ENCODE assay signal across 16 cellular contexts in genomic region chr1:169853335-169853734, GRCh38. TPM values are rescaled to one million over a fixed set of nuclear protein-coding genes. Genes with fewer than 3 reads are reported as not detected.
A peak's percentile ranks its signal among the peaks of the same experiment; 100 is the strongest.
DNase-seq lines count a peak whose midpoint lies in the region; ATAC-seq and TF ChIP-seq lines count a peak whose summit lies in the region.
"Had no signal": no experiment of that assay in that cellular context is flagged by ENCODE, and none has a peak within 500 bp of the region (broad histone marks: within the 10 kb centered on the region; RNA-seq: fewer than 3 reads in every experiment).

No MANE protein-coding gene starts in this region.

- H4K91ac ChIP-seq in neuronal stem cell (ENCODE audit: low read depth, low read length, poor library complexity): no peak overlapping the region

- H3K27ac ChIP-seq in Panc1 (ENCODE audit: low read length) (no peak overlapping the region), neuronal stem cell (replicated peaks; ENCODE audit: low read length) (no peak overlapping the region), sigmoid colon (no peak overlapping the region)

- CTCF ChIA-PET in Panc1 (lab: Charles Lee): no interaction called here

- H3K14ac ChIP-seq in neuronal stem cell (ENCODE audit: low read length): no peak overlapping the region

- in situ Hi-C loops in Panc1 (cut with HindIII; ENCODE audit: low pct_unique_long_range_greater_than_20kb, low sequenced_read_pairs): no loop called here

- TF ChIP-seq CTCF in Panc1 (IDR thresholded peaks at IDR 0.05): no peak
- no peak for TF ChIP-seq CTCF in sigmoid colon (IDR thresholded peaks at IDR 0.05)

- no peak overlapping the region for H2BK15ac ChIP-seq in neuronal stem cell (ENCODE audit: low read length)

- H3K9me3 ChIP-seq in Panc1 (ENCODE audit: control insufficient read depth, insufficient read depth, low read depth, low read length) (no peaks in the 10 kb centered on the region), neuronal stem cell (replicated peaks in 1 of 2; ENCODE audit: control insufficient read depth in 2 of 2, insufficient read depth in 1 of 2, low read depth in 1 of 2, low read length in 2 of 2) (no peaks in the 10 kb centered on the region), sigmoid colon (no peaks in the 10 kb centered on the region)
- H3K9me3 ChIP-seq: HAP-1 had no signal

- intact Hi-C loops in Panc1 (cut with micrococcal nuclease; ENCODE audit: unreplicated experiment): no loop called here
- intact Hi-C loops in sigmoid colon (cut with DNase I): no loop called here

- H3K4me1 Mint-ChIP-seq in activated naive CD4-positive, alpha-beta T cell treated with anti-CD3 and anti-CD28 coated beads, Interleukin-2, amount 50 U/mL, for 24 hours: no peaks in the 10 kb centered on the region

- H3K23ac ChIP-seq in neuronal stem cell (ENCODE audit: low read depth, low read length, poor library complexity): no peak overlapping the region

- no peaks in the 10 kb centered on the region for H3K27me3 Mint-ChIP-seq in activated naive CD4-positive, alpha-beta T cell treated with anti-CD3 and anti-CD28 coated beads, Interleukin-2, amount 50 U/mL, for 24 hours
- H3K27me3 Mint-ChIP-seq: CD4-positive, CD25-positive, alpha-beta regulatory T cell had no signal

- no peak overlapping the region for H3K4ac ChIP-seq in neuronal stem cell (ENCODE audit: low read length)

- no peak overlapping the region for H3K4me3 Mint-ChIP-seq in activated naive CD4-positive, alpha-beta T cell treated with anti-CD3 and anti-CD28 coated beads, Interleukin-2, amount 50 U/mL, for 24 hours
- H3K4me3 Mint-ChIP-seq: CD4-positive, CD25-positive, alpha-beta regulatory T cell had no signal

- no peak overlapping the region for H3K9ac ChIP-seq in neuronal stem cell (ENCODE audit: low read depth, low read length, poor library complexity)

- H3K4me1 ChIP-seq in Panc1 (ENCODE audit: control insufficient read depth, insufficient read depth, low read length) (no peaks in the 10 kb centered on the region), neuronal stem cell (ENCODE audit: control insufficient read depth in 2 of 2, insufficient read depth in 1 of 2, low read depth in 1 of 2, low read length in 2 of 2) (no peaks in the 10 kb centered on the region), sigmoid colon (peaks cover 0 to 5% (median 0%) of the 10 kb centered on the region in 4 donors)
- H3K4me1 ChIP-seq: HAP-1 had no signal

- H3K36me3 ChIP-seq in Panc1 (ENCODE audit: control insufficient read depth, insufficient read depth, low read length) (peaks cover 56% of the 10 kb centered on the region), neuronal stem cell (replicated peaks in 1 of 2; ENCODE audit: control insufficient read depth in 2 of 2, insufficient read depth in 2 of 2, low read length in 2 of 2) (peaks cover 21 to 99% of the 10 kb centered on the region in 2 donors), sigmoid colon (peaks cover 6 to 86% (median 30%) of the 10 kb centered on the region in 4 donors)

- no peaks in the 10 kb centered on the region for H3K79me1 ChIP-seq in neuronal stem cell (ENCODE audit: low read depth, low read length)

- no peaks in the 10 kb centered on the region for H3K27me3 ChIP-seq in Panc1 (ENCODE audit: control insufficient read depth, insufficient read depth, low read length)
- H3K27me3 ChIP-seq in neuronal stem cell (ENCODE audit: control insufficient read depth in 3 of 3, insufficient read depth in 3 of 3, low read depth in 1 of 3, low read length in 3 of 3): no peaks in the 10 kb centered on the region
- H3K27me3 ChIP-seq in sigmoid colon: no peaks in the 10 kb centered on the region

- H3K36me3 Mint-ChIP-seq in activated naive CD4-positive, alpha-beta T cell treated with anti-CD3 and anti-CD28 coated beads, Interleukin-2, amount 50 U/mL, for 24 hours: peaks cover 47% of the 10 kb centered on the region

- H2BK120ac ChIP-seq in neuronal stem cell (ENCODE audit: low read depth, low read length): no peak overlapping the region

- no CpG with 5 or more reads among the region's 1 CpG for WGBS in neuronal stem cell (ENCODE audit: extremely low coverage in 2 of 2, insufficient read length in 2 of 2, insufficient replicate concordance in 1 of 2), 2 donors
- 79 to 87% methylated on average over 1 of the region's 1 CpG for WGBS in sigmoid colon, 2 donors

- H3K9me3 Mint-ChIP-seq in activated naive CD4-positive, alpha-beta T cell treated with anti-CD3 and anti-CD28 coated beads, Interleukin-2, amount 50 U/mL, for 24 hours: peaks cover 4% of the 10 kb centered on the region
- H3K9me3 Mint-ChIP-seq: CD4-positive, CD25-positive, alpha-beta regulatory T cell had no signal

- no peak overlapping the region for H2BK5ac ChIP-seq in neuronal stem cell (ENCODE audit: low read length)

- POLR2A ChIA-PET in Panc1 (lab: Charles Lee): interaction anchor here (0.6 kb wide), 1 partner anchor 40 kb away, joined by 14 read pairs; no protein-coding TSS in a partner anchor

- no peak for DNase-seq in activated naive CD4-positive, alpha-beta T cell treated with Interleukin-2 at 50 U/mL for 16 hours
- DNase-seq in Panc1 (ENCODE audit: low read depth, low spot score) (no peak), medulla oblongata (ENCODE audit: extremely low spot score) (peak; percentile 85), neuronal stem cell (ENCODE audit: low spot score) (no peak), sigmoid colon (no peak)
- DNase-seq: CD4-positive, CD25-positive, alpha-beta regulatory T cell; DND-41; GF-D8; NCI-H1092; NCI-H1694; NCI-H446; SHP77 treated with DMSO at 0.1 percent for 48 hours had no signal

- H3K27ac Mint-ChIP-seq in activated naive CD4-positive, alpha-beta T cell treated with anti-CD3 and anti-CD28 coated beads, Interleukin-2, amount 50 U/mL, for 24 hours: peak overlapping the region; percentile 52

- H3K18ac ChIP-seq in neuronal stem cell (ENCODE audit: low read length): no peak overlapping the region

- no peak overlapping the region for H2BK12ac ChIP-seq in neuronal stem cell (ENCODE audit: low read length)

- BruUV-seq in Panc1 (replicated peaks; lab: Mats Ljungman, UMichigan): TSS peak; percentile 25

- no peak for TF ChIP-seq POLR2A in sigmoid colon (IDR thresholded peaks at IDR 0.05)

- ATAC-seq in Panc1 (no peak), HG03442 (IDR thresholded peaks at IDR 0.05; ENCODE audit: unreplicated experiment) (no peak)
- ATAC-seq in activated CD4-positive, CD25-positive, alpha-beta regulatory T cell treated with anti-CD3 and anti-CD28 coated beads, Interleukin-2, amount 50 U/mL, for 24 hours: no peak

- no peak overlapping the region for H2AFZ ChIP-seq in neuronal stem cell (ENCODE audit: low read length)

- no peak overlapping the region for H3K4me2 ChIP-seq in neuronal stem cell (ENCODE audit: insufficient read depth, low read length, poor library complexity, severe bottlenecking)

- H2AK5ac ChIP-seq in neuronal stem cell (ENCODE audit: low read depth, low read length): no peak overlapping the region

- no peak overlapping the region for H3K4me3 ChIP-seq in Panc1 (ENCODE audit: low read depth in 2 of 2, low read length in 2 of 2)
- H3K4me3 ChIP-seq in neuronal stem cell (ENCODE audit: low read length in 2 of 2): no peak overlapping the region
- H3K4me3 ChIP-seq in sigmoid colon: no peak overlapping the region
- H3K4me3 ChIP-seq: HAP-1 had no signal

- TF ChIP-seq EP300 in sigmoid colon (IDR thresholded peaks at IDR 0.05): no peak

- no peak overlapping the region for H4K8ac ChIP-seq in neuronal stem cell (ENCODE audit: low read depth, low read length)

RNA-seq across cellular contexts. Expression of gene SCYL3, which starts 40.4 kb away (rescaled TPM):
- 7.8 TPM for total RNA-seq in Panc1 (2021; ENCODE audit: unreplicated experiment)
- 4.3 TPM for polyA plus RNA-seq in Panc1 (2012; ENCODE audit: insufficient read length)
- 4.3 TPM for polyA plus RNA-seq in neuronal stem cell (2013, experiment 1 of 2)
- 4.3 TPM for polyA plus RNA-seq in neuronal stem cell (2013, experiment 2 of 2)
- total RNA-seq in sigmoid colon: 10 to 100 TPM in 3 of 4 donors, 1 to 10 TPM in 1; 9.6 to 13.3 (median 12.8) TPM
- polyA plus RNA-seq in sigmoid colon: 1 to 10 TPM; 4.8 to 6.9 (median 6.5) TPM

RNA-seq across cellular contexts. Expression of gene METTL18, which starts 58.6 kb away (rescaled TPM):
- total RNA-seq in Panc1 (2021; ENCODE audit: unreplicated experiment) (4.1 TPM), sigmoid colon (10 to 100 TPM in 2 of 4 donors, 1 to 10 TPM in 2; 4.9 to 14.5 (median 8.9) TPM)
- 2.8 TPM for polyA plus RNA-seq in Panc1 (2012; ENCODE audit: insufficient read length)
- 5.2 TPM for polyA plus RNA-seq in neuronal stem cell (2013, experiment 1 of 2)
- 5.1 TPM for polyA plus RNA-seq in neuronal stem cell (2013, experiment 2 of 2)
- 10 to 100 TPM in 1 of 3 donors, 1 to 10 TPM in 2; 7.3 to 10.2 (median 9.2) TPM for polyA plus RNA-seq in sigmoid colon
